In the genomic region with DNA sequence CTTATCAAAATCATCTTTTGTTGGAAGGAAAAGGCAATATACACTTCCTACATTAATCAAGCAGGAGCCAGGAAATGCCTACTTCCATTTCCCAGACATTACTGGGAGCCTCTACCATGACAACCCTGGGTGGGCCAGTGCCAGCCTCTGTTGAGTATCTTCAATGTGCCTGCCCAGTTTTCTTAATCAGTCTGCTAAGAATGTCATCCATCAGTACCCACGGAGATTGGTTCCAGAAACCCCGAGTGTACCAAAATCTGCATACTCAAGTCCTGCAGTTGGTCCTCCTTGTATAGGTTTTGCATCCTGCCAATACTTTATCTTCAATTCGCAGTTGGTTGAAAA, we compare ENCODE assay signal across 1 cellular context.
TF ChIP-seq lines count a peak whose summit lies in the region.

No MANE protein-coding gene starts in this region.

TF ChIP-seq in K562, 482 proteins besides CTCF, POLR2A, EP300 and RAD21:
- TF ChIP-seq ZNF778 (CRISPR knock-in tag; IDR thresholded peaks at IDR 0.05) (no peak), BACH1 (tag; IDR thresholded peaks at IDR 0.05) (no peak), ZC3H8 (IDR thresholded peaks at IDR 0.05) (no peak), EHMT2 (IDR thresholded peaks at IDR 0.05) (no peak), FOXA1 (IDR thresholded peaks at IDR 0.05; ENCODE audit: borderline replicate concordance) (no peak), HDAC6 (IDR thresholded peaks at IDR 0.05; ENCODE audit: low read depth, low read length) (no peak), MXI1 (IDR thresholded peaks at IDR 0.05; ENCODE audit: low read depth, low read length) (no peak), HOXB6 (CRISPR knock-in tag; IDR thresholded peaks at IDR 0.05; ENCODE audit: borderline replicate concordance) (no peak)
- TF ChIP-seq, protein P1, sequence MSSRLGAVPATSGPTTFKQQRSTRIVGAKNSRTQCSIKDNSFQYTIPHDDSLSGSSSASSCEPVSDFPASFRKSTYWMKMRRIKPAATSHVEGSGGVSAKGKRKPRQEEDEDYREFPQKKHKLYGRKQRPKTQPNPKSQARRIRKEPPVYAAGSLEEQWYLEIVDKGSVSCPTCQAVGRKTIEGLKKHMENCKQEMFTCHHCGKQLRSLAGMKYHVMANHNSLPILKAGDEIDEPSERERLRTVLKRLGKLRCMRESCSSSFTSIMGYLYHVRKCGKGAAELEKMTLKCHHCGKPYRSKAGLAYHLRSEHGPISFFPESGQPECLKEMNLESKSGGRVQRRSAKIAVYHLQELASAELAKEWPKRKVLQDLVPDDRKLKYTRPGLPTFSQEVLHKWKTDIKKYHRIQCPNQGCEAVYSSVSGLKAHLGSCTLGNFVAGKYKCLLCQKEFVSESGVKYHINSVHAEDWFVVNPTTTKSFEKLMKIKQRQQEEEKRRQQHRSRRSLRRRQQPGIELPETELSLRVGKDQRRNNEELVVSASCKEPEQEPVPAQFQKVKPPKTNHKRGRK (tag; IDR thresholded peaks at IDR 0.05), result no peak
- TF ChIP-seq, protein P2, sequence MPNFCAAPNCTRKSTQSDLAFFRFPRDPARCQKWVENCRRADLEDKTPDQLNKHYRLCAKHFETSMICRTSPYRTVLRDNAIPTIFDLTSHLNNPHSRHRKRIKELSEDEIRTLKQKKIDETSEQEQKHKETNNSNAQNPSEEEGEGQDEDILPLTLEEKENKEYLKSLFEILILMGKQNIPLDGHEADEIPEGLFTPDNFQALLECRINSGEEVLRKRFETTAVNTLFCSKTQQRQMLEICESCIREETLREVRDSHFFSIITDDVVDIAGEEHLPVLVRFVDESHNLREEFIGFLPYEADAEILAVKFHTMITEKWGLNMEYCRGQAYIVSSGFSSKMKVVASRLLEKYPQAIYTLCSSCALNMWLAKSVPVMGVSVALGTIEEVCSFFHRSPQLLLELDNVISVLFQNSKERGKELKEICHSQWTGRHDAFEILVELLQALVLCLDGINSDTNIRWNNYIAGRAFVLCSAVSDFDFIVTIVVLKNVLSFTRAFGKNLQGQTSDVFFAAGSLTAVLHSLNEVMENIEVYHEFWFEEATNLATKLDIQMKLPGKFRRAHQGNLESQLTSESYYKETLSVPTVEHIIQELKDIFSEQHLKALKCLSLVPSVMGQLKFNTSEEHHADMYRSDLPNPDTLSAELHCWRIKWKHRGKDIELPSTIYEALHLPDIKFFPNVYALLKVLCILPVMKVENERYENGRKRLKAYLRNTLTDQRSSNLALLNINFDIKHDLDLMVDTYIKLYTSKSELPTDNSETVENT (CRISPR knock-in tag; IDR thresholded peaks at IDR 0.05), result no peak
